In the genomic region with DNA sequence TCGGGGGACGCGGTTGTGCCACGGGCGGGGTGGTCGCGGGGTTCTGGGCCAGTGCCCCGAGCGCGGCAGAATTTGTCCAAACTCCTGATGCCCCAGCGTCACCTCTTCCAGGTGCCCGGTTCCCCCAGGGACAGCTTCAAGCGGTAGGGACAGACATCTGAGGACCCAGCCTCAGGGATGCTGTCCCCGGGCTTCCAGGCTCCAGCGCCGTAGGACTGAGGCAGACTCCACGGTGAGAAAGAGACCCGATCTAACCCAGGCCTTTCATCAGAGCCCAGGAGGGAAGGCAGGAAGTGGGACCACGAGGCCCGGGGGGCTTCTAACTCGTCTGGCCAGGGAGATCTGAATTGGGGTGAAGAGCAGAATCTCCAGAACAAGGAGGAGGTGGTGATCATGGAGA, we compare ENCODE assay signal across 8 cellular contexts. TPM values are rescaled to one million over a fixed set of nuclear protein-coding genes. Genes with fewer than 3 reads are reported as not detected.
DNase-seq lines count a peak whose midpoint lies in the region; ATAC-seq and TF ChIP-seq lines count a peak whose summit lies in the region.
"Not testable (repeated sequence)": the region's sequence is repeated elsewhere in the genome, so short reads cannot be mapped to it uniquely, and the experiment has no call there.

No MANE protein-coding gene starts in this region.

- not testable (repeated sequence) for TF ChIP-seq CTCF in AG04450 (IDR thresholded peaks at IDR 0.05; ENCODE audit: low read depth, low read length); chondrocyte (IDR thresholded peaks at IDR 0.05); heart right ventricle (IDR thresholded peaks at IDR 0.05)

- not testable (repeated sequence) for H3K9me3 Mint-ChIP-seq in activated CD4-positive, alpha-beta memory T cell treated with anti-CD3 and anti-CD28 coated beads, Interleukin-2, amount 10 ng/mL, durations not matched to agents 7 days and 5 days; chondrocyte (ENCODE audit: low read depth)

- H3K4me1 ChIP-seq in heart right ventricle; mucosa of rectum (ENCODE audit: control insufficient read depth in 2 of 2, insufficient read depth in 2 of 2, low read length in 2 of 2); skeletal muscle tissue (ENCODE audit: control insufficient read depth in 3 of 3, insufficient read depth in 3 of 3, low read length in 3 of 3): not testable (repeated sequence)

- H3K27me3 ChIP-seq in AG04450 (ENCODE audit: control insufficient read depth, insufficient read depth, low read length); heart right ventricle; mucosa of rectum (ENCODE audit: control insufficient read depth in 2 of 2, insufficient read depth in 2 of 2, low read length in 2 of 2); skeletal muscle tissue (ENCODE audit: control insufficient read depth in 3 of 3, insufficient read depth in 3 of 3, low read length in 3 of 3): not testable (repeated sequence)

- POLR2A ChIA-PET in AG04450 (lab: Yijun Ruan, JAX); activated CD4-positive, alpha-beta memory T cell treated with anti-CD3 and anti-CD28 coated beads, Interleukin-2, amount 10 ng/mL, durations not matched to agents 7 days and 5 days (lab: Charles Lee): not testable (repeated sequence)

- H3K4me3 ChIP-seq in AG04450 (ENCODE audit: low read depth, low read length): peak overlapping the region; percentile 59
- peak overlapping the region; percentile 22 to 65 (median 58) for H3K4me3 ChIP-seq in heart right ventricle
- H3K4me3 ChIP-seq in mucosa of rectum (ENCODE audit: low read length in 2 of 2): peak overlapping the region; percentile 64 to 75
- H3K4me3 ChIP-seq in skeletal muscle tissue (ENCODE audit: low read length in 3 of 3): peak overlapping the region; percentile 77 to 85 (median 82)

- peak; percentile 13 for ATAC-seq in GM19438 (IDR thresholded peaks at IDR 0.05; ENCODE audit: low read depth, unreplicated experiment)
- peak; percentile 16 to 60 (median 46) for ATAC-seq in heart right ventricle

- intact Hi-C loops in heart right ventricle (cut with DNase I): not testable (repeated sequence)

- peak overlapping the region; percentile 78 for H3K4me3 Mint-ChIP-seq in activated CD4-positive, alpha-beta memory T cell treated with anti-CD3 and anti-CD28 coated beads, Interleukin-2, amount 10 ng/mL, durations not matched to agents 7 days and 5 days
- peak overlapping the region; percentile 85 for H3K4me3 Mint-ChIP-seq in chondrocyte (ENCODE audit: unreplicated experiment)

- CTCF ChIA-PET in AG04450 (lab: Charles Lee); activated CD4-positive, alpha-beta memory T cell treated with anti-CD3 and anti-CD28 coated beads, Interleukin-2, amount 10 ng/mL, durations not matched to agents 7 days and 5 days (lab: Charles Lee): not testable (repeated sequence)

- H3K9ac ChIP-seq in mucosa of rectum (ENCODE audit: low read depth in 1 of 2, low read length in 2 of 2) (peak overlapping the region; percentile 56 to 64), skeletal muscle tissue (ENCODE audit: low read depth in 1 of 3, low read length in 3 of 3) (peak overlapping the region in 2 of 3 donors; percentile 33 to 50)

- H3K9me3 ChIP-seq in AG04450 (ENCODE audit: control insufficient read depth, insufficient read depth, low read length): peaks cover 13% of the 10 kb centered on the region
- peaks cover 19% of the 10 kb centered on the region for H3K9me3 ChIP-seq in KOPT-K1 (ENCODE audit: insufficient read depth, low read length, poor library complexity, severe bottlenecking)
- not testable (repeated sequence) for H3K9me3 ChIP-seq in heart right ventricle; mucosa of rectum (ENCODE audit: control insufficient read depth in 2 of 2, low read length in 2 of 2); skeletal muscle tissue (ENCODE audit: control insufficient read depth in 3 of 3, low read length in 3 of 3)

- H3K27me3 Mint-ChIP-seq in activated CD4-positive, alpha-beta memory T cell treated with anti-CD3 and anti-CD28 coated beads, Interleukin-2, amount 10 ng/mL, durations not matched to agents 7 days and 5 days; chondrocyte (ENCODE audit: low read depth): not testable (repeated sequence)

- not testable (repeated sequence) for H3K27ac ChIP-seq in AG04450 (ENCODE audit: low read depth, low read length)
- H3K27ac ChIP-seq in KOPT-K1 (ENCODE audit: low read depth, low read length, poor library complexity, severe bottlenecking): peak overlapping the region; percentile 69
- peak overlapping the region in 5 of 10 donors; percentile 27 to 70 (median 63) for H3K27ac ChIP-seq in heart right ventricle
- H3K27ac ChIP-seq in mucosa of rectum (ENCODE audit: low read depth in 2 of 2, low read length in 2 of 2): peak overlapping the region; percentile 37 to 38
- H3K27ac ChIP-seq in skeletal muscle tissue (ENCODE audit: low read depth, low read length): peak overlapping the region; percentile 19

- 0 to 1% methylated on average over 5 to 12 of the region's 21 CpGs for WGBS in heart right ventricle, 2 donors

- H3K4me1 Mint-ChIP-seq in activated CD4-positive, alpha-beta memory T cell treated with anti-CD3 and anti-CD28 coated beads, Interleukin-2, amount 10 ng/mL, durations not matched to agents 7 days and 5 days: peaks cover 13% of the 10 kb centered on the region
- H3K4me1 Mint-ChIP-seq in chondrocyte (ENCODE audit: low read depth): not testable (repeated sequence)

- not testable (repeated sequence) for DNase-seq in AG04450 (ENCODE audit: low read depth, low spot score); activated CD4-positive, alpha-beta memory T cell treated with anti-CD3 and anti-CD28 coated beads, Interleukin-2, amount 10 ng/mL, durations not matched to agents 7 days and 5 days; chondrocyte (ENCODE audit: low spot score); heart right ventricle

- H3K36me3 Mint-ChIP-seq in activated CD4-positive, alpha-beta memory T cell treated with anti-CD3 and anti-CD28 coated beads, Interleukin-2, amount 10 ng/mL, durations not matched to agents 7 days and 5 days (ENCODE audit: low read depth): peaks cover 23% of the 10 kb centered on the region
- H3K36me3 Mint-ChIP-seq in chondrocyte (ENCODE audit: low read depth): peaks cover 12% of the 10 kb centered on the region

- H3K36me3 ChIP-seq in KOPT-K1 (ENCODE audit: insufficient read depth, low read length) (peaks cover 26% of the 10 kb centered on the region), heart right ventricle (peaks cover 0 to 14% (median 0%) of the 10 kb centered on the region in 9 donors)
- not testable (repeated sequence) for H3K36me3 ChIP-seq in mucosa of rectum (ENCODE audit: control insufficient read depth in 2 of 2, insufficient read depth in 2 of 2, low read length in 2 of 2); skeletal muscle tissue (ENCODE audit: control insufficient read depth in 3 of 3, insufficient read depth in 3 of 3, low read length in 3 of 3)

- H3K27ac Mint-ChIP-seq in activated CD4-positive, alpha-beta memory T cell treated with anti-CD3 and anti-CD28 coated beads, Interleukin-2, amount 10 ng/mL, durations not matched to agents 7 days and 5 days: not testable (repeated sequence)
- H3K27ac Mint-ChIP-seq in chondrocyte (ENCODE audit: unreplicated experiment): peak overlapping the region; percentile 87

RNA-seq across cellular contexts. Expression of a gene that starts 0.4 kb away (rescaled TPM):
- polyA plus RNA-seq in AG04450 (2011; rRNA removed) (25.3 and 30.9 TPM in 2 replicates), heart right ventricle (10 to 100 TPM in 1 of 2 donors, 1 to 10 TPM in 1; 7.8 to 10.7 TPM)
- polyA minus RNA-seq in AG04450 (2011; rRNA and poly(A)+ RNA removed): 32.4 and 39.4 TPM in 2 replicates
- total RNA-seq in activated CD4-positive, alpha-beta memory T cell treated with anti-CD3 and anti-CD28 coated beads, Interleukin-2, amount 10 ng/mL, durations not matched to agents 7 days and 5 days: 10 to 100 TPM; 18.1 to 20.0 TPM
- total RNA-seq in chondrocyte (33.6 to 38.2 TPM (median 35.0 TPM) in 3 replicates), heart right ventricle (10 to 100 TPM in 8 of 10 donors, 1 to 10 TPM in 2; 9.0 to 17.2 (median 12.3) TPM), skeletal muscle tissue (19.3 TPM)

RNA-seq across cellular contexts. Expression of a gene that starts 15.8 kb away (rescaled TPM):
- 55.9 and 60.0 TPM in 2 replicates for polyA plus RNA-seq in AG04450 (2011; rRNA removed)
- polyA minus RNA-seq in AG04450 (2011; rRNA and poly(A)+ RNA removed): 83.7 and 98.1 TPM in 2 replicates
- 1 to 10 TPM; 8.7 to 8.9 TPM for total RNA-seq in activated CD4-positive, alpha-beta memory T cell treated with anti-CD3 and anti-CD28 coated beads, Interleukin-2, amount 10 ng/mL, durations not matched to agents 7 days and 5 days
- 25.5 to 34.2 TPM (median 32.4 TPM) in 3 replicates for total RNA-seq in chondrocyte
- total RNA-seq in heart right ventricle: 10 to 100 TPM; 11.3 to 41.5 (median 22.5) TPM
- polyA plus RNA-seq in heart right ventricle: 10 to 100 TPM in 1 of 2 donors, 1 to 10 TPM in 1; 8.2 to 13.8 TPM
- total RNA-seq in skeletal muscle tissue: 45.9 TPM

RNA-seq across cellular contexts. Expression of a gene that starts 32.1 kb away (rescaled TPM):
- polyA plus RNA-seq in AG04450 (2011; rRNA removed): 0.26 TPM in 1 of 2 replicates, not detected in the other
- polyA minus RNA-seq in AG04450 (2011; rRNA and poly(A)+ RNA removed): not detected in 2 replicates
- total RNA-seq in activated CD4-positive, alpha-beta memory T cell treated with anti-CD3 and anti-CD28 coated beads, Interleukin-2, amount 10 ng/mL, durations not matched to agents 7 days and 5 days: not detected
- total RNA-seq in chondrocyte: 0.28 to 1.1 TPM in 2 of 3 replicates, not detected in the other
- total RNA-seq in heart right ventricle: not detected
- under 1 TPM in 1 of 2 donors, not detected in 1; 0.07 TPM for polyA plus RNA-seq in heart right ventricle
- total RNA-seq in skeletal muscle tissue: 1.6 TPM
